Comparison of ENCODE assay signal across 8 cellular contexts in genomic region chr6:13487122-13488014, GRCh38. TPM values are rescaled to one million over a fixed set of nuclear protein-coding genes. Genes with fewer than 3 reads are reported as not detected.
A peak's percentile ranks its signal among the peaks of the same experiment; 100 is the strongest.
DNase-seq lines count a peak whose midpoint lies in the region; TF ChIP-seq lines count a peak whose summit lies in the region.

TSS of gene GFOD1 (minus strand) at chr6:13487600. CDS start at chr6:13486890, 710 bp downstream.

- H3K36me3 ChIP-seq in GM23248 (ENCODE audit: low read depth) = no peaks in the 10 kb centered on the region

- peak; percentile 92 for TF ChIP-seq POLR2A in Raji (IDR thresholded peaks at IDR 0.05; ENCODE audit: insufficient read depth, low read depth, low read length)

- H3K4me3 ChIP-seq in GM23248 (peak within 1 kb of the TSS; percentile 71), foreskin fibroblast (ENCODE audit: low read depth in 1 of 2, low read length in 2 of 2) (peak within 1 kb of the TSS; percentile 68 to 84)

- H3K27me3 Mint-ChIP-seq in neural crest cell (ENCODE audit: low read depth) = peaks cover 52% of the 10 kb centered on the region

- TF ChIP-seq CTCF in foreskin fibroblast (IDR thresholded peaks at IDR 0.05; ENCODE audit: low read depth, low read length) (no peak), neural crest cell (conservative IDR thresholded peaks at IDR 0.05) (peak; percentile 52)

- peak within 1 kb of the TSS; percentile 50 for H3K27ac ChIP-seq in GM23248

- WGBS in GM23248 (ENCODE audit: low coverage in 1 of 2, low lambda C conversion rate in 2 of 2, missing lambda C conversion rate in 2 of 2), 2 experiments = 2% methylated on average over 70 to 99 of the region's 109 CpGs

- H3K27ac Mint-ChIP-seq in neural crest cell (ENCODE audit: unreplicated experiment) = no peak within 1 kb of the TSS

- no peaks in the 10 kb centered on the region for H3F3A ChIP-seq in GM23248 (ENCODE audit: insufficient read depth)

- peak within 1 kb of the TSS; percentile 90 for H3K4me2 ChIP-seq in GM23248 (ENCODE audit: unreplicated experiment)

- peaks cover 30% of the 10 kb centered on the region for H3K4me1 Mint-ChIP-seq in neural crest cell

- H3K9me2 ChIP-seq in GM23248 (ENCODE audit: insufficient read depth) = no peaks in the 10 kb centered on the region

- H3K27me3 ChIP-seq in GM23248 (replicated peaks; ENCODE audit: insufficient read depth) = no peaks in the 10 kb centered on the region

- H3K9ac ChIP-seq in GM23248 = peak within 1 kb of the TSS; percentile 69

- H2AFZ ChIP-seq in GM23248 = peak within 1 kb of the TSS; percentile 90

- in situ Hi-C loops in GM23248 (cut with MboI) = no loop called here

- peak within 1 kb of the TSS; percentile 90 for H3K4me3 Mint-ChIP-seq in neural crest cell

- H3K9me3 ChIP-seq in GM23248 (ENCODE audit: low read depth) = no peaks in the 10 kb centered on the region

- peaks cover 5% of the 10 kb centered on the region; the same call in 1 of the 2 replicates for H3K4me1 ChIP-seq in GM23248 (ENCODE audit: insufficient read depth)

- H3K79me2 ChIP-seq in GM23248 (ENCODE audit: insufficient read depth) = no peaks in the 10 kb centered on the region

- H4K20me1 ChIP-seq in GM23248 (ENCODE audit: insufficient read depth) = no peaks in the 10 kb centered on the region

- H3K9me3 Mint-ChIP-seq in neural crest cell = no peaks in the 10 kb centered on the region

- H3K36me3 Mint-ChIP-seq in neural crest cell (ENCODE audit: low read depth) = no peaks in the 10 kb centered on the region

- DNase-seq in EH (ENCODE audit: low read depth) = peak; percentile 87
- DNase-seq in GM23248 = peak; percentile 91
- DNase-seq in Kasumi-1 (lab: John Stamatoyannopoulos, UW) = peak; percentile 92 to 93
- DNase-seq in activated gamma-delta T cell treated with Interleukin-2 at 50 U/mL for 16 hours = peak; percentile 57
- DNase-seq in foreskin fibroblast = peak; percentile 85 to 94
- DNase-seq in neural crest cell (ENCODE audit: low read depth, low spot score) = peak; percentile 70
- DNase-seq in stromal cell of bone marrow (ENCODE audit: low read depth) = peak; percentile 78

RNA-seq across cellular contexts. Expression of gene GFOD1, which starts in this region (rescaled TPM):
- total RNA-seq in GM23248 (2014; rRNA removed; shearing (Covaris generic)) = 0.97 and 1.6 TPM in 2 replicates
- 0.74 and 0.84 TPM in 2 replicates for polyA plus RNA-seq in GM23248 (2016; fragmentation: Nextera tagmentation; extraction: Ambion mirVana)
- 2.2 TPM in 2 replicates for total RNA-seq in neural crest cell

Comparison
In these comparisons a context has a peak if more than half of its experiments do, and no peak if none do; other contexts are left out.
1. Peak in every context shown above with its lines: DNase-seq, H3K4me3 ChIP-seq and H3K27ac ChIP-seq.